ENCODE assay signal across 7 cellular contexts in genomic region chrX:155966876-155967275, GRCh38.
A peak's percentile ranks its signal among the peaks of the same experiment; 100 is the strongest.
DNase-seq lines count a peak whose midpoint lies in the region; ATAC-seq and TF ChIP-seq lines count a peak whose summit lies in the region.

No MANE protein-coding gene starts in this region.

- TF ChIP-seq CTCF in GM10248 (IDR thresholded peaks at IDR 0.05; ENCODE audit: control extremely low read depth, extremely low read depth, low read depth, missing control alignments), result peak; percentile 82
- TF ChIP-seq CTCF in nephron (IDR thresholded peaks at IDR 0.05; ENCODE audit: unreplicated experiment in 3 of 3), result peak; percentile 33 to 49 (median 47)

- H3K27me3 Mint-ChIP-seq in activated naive CD8-positive, alpha-beta T cell treated with anti-CD3 and anti-CD28 coated beads, Interleukin-2, amount 50 U/mL, for 24 hours, result peaks cover 8% of the 10 kb centered on the region
- peaks cover 3% of the 10 kb centered on the region for H3K27me3 Mint-ChIP-seq in nephron (ENCODE audit: low read depth)

- POLR2A ChIA-PET in GM10248 (lab: Yijun Ruan, JAX), result no interaction called here

- H3K36me3 Mint-ChIP-seq in activated naive CD8-positive, alpha-beta T cell treated with anti-CD3 and anti-CD28 coated beads, Interleukin-2, amount 50 U/mL, for 24 hours (ENCODE audit: low read depth), result peaks cover 2% of the 10 kb centered on the region
- no peaks in the 10 kb centered on the region for H3K36me3 Mint-ChIP-seq in nephron (ENCODE audit: low read depth)

- H3K4me1 ChIP-seq in NT2/D1 (ENCODE audit: insufficient read depth, insufficient read length), result no peaks in the 10 kb centered on the region

- no peak for TF ChIP-seq POLR2A in GM18505 (IDR thresholded peaks at IDR 0.05; ENCODE audit: borderline replicate concordance, extremely low read depth, insufficient read depth, insufficient read length)

- H3K4me3 Mint-ChIP-seq in activated naive CD8-positive, alpha-beta T cell treated with anti-CD3 and anti-CD28 coated beads, Interleukin-2, amount 50 U/mL, for 24 hours, result no peak overlapping the region
- no peak overlapping the region for H3K4me3 Mint-ChIP-seq in nephron

- CTCF ChIA-PET in GM10248 (lab: Yijun Ruan, JAX), result no interaction called here

- no peak overlapping the region for H3K9ac ChIP-seq in NT2/D1 (ENCODE audit: insufficient read length, low read depth)

- peaks cover 23% of the 10 kb centered on the region for H3K9me3 Mint-ChIP-seq in activated naive CD8-positive, alpha-beta T cell treated with anti-CD3 and anti-CD28 coated beads, Interleukin-2, amount 50 U/mL, for 24 hours
- H3K9me3 Mint-ChIP-seq in nephron, result peaks cover 21% of the 10 kb centered on the region

- ATAC-seq in HG02798 (IDR thresholded peaks at IDR 0.05; ENCODE audit: poor library complexity, unreplicated experiment), result peak; percentile 59
- ATAC-seq in activated naive CD8-positive, alpha-beta T cell treated with anti-CD3 and anti-CD28 coated beads, Interleukin-2, amount 50 U/mL, for 24 hours, result peak; percentile 72
- no peak for ATAC-seq in GM18505 (IDR thresholded peaks at IDR 0.05; ENCODE audit: unreplicated experiment)
- no peak for ATAC-seq in GM18861 (IDR thresholded peaks at IDR 0.05; ENCODE audit: unreplicated experiment)

- no peak overlapping the region for H3K27ac Mint-ChIP-seq in activated naive CD8-positive, alpha-beta T cell treated with anti-CD3 and anti-CD28 coated beads, Interleukin-2, amount 50 U/mL, for 24 hours
- no peak overlapping the region for H3K27ac Mint-ChIP-seq in nephron

- H3K9me3 ChIP-seq in NT2/D1 (ENCODE audit: insufficient read depth, low read length), result peaks cover 36% of the 10 kb centered on the region

- no peak overlapping the region for H3K4me3 ChIP-seq in NT2/D1 (ENCODE audit: insufficient read length, low read depth)

- peaks cover 6% of the 10 kb centered on the region for H3K4me1 Mint-ChIP-seq in activated naive CD8-positive, alpha-beta T cell treated with anti-CD3 and anti-CD28 coated beads, Interleukin-2, amount 50 U/mL, for 24 hours
- no peaks in the 10 kb centered on the region for H3K4me1 Mint-ChIP-seq in nephron

- H3K36me3 ChIP-seq in NT2/D1 (ENCODE audit: insufficient read depth, insufficient read length, low read length), result no peaks in the 10 kb centered on the region

- no peaks in the 10 kb centered on the region for H3K27me3 ChIP-seq in NT2/D1 (ENCODE audit: insufficient read depth, insufficient read length)

- DNase-seq in GM10248 (ENCODE audit: extremely low spot score), result peak; percentile 19
- peak; percentile 35 for DNase-seq in NT2/D1 (ENCODE audit: low read depth, low spot score)
- DNase-seq in activated naive CD8-positive, alpha-beta T cell treated with anti-CD3 and anti-CD28 coated beads, Interleukin-2, amount 50 U/mL, for 24 hours, result peak; percentile 30

Comparison
In these comparisons a context has a peak if more than half of its experiments do, and no peak if none do; other contexts are left out.
1. ATAC-seq: peak in HG02798 (single experiment) and activated naive CD8-positive, alpha-beta T cell treated with anti-CD3 and anti-CD28 coated beads, Interleukin-2, amount 50 U/mL, for 24 hours (single experiment); none in GM18505 (single experiment) and GM18861 (single experiment).
2. Peak in every context shown above with its lines, with median percentiles within 50 percentile points of each other: DNase-seq.